Comparison of ENCODE assay signal across 8 cellular contexts in genomic region chr19:48588670-48589399, GRCh38. TPM values are rescaled to one million over a fixed set of nuclear protein-coding genes. Genes with fewer than 3 reads are reported as not detected.
DNase-seq lines count a peak whose midpoint lies in the region; ATAC-seq and TF ChIP-seq lines count a peak whose summit lies in the region.

No MANE protein-coding gene starts in this region.

- CTCF ChIA-PET in activated CD8-positive, alpha-beta T cell treated with anti-CD3 and anti-CD28 coated beads, Interleukin-2, amount 10 ng/mL, durations not matched to agents 7 days and 5 days (lab: Charles Lee), result interaction anchor here (0.5 to 9.6 kb wide), 25 partner anchors 8 to 275 kb away, joined by 3 to 166 read pairs (median 4); partner anchors contain the start of gene SPACA4

- H3K27me3 Mint-ChIP-seq in activated CD8-positive, alpha-beta T cell treated with anti-CD3 and anti-CD28 coated beads, Interleukin-2, amount 10 ng/mL, durations not matched to agents 7 days and 5 days (ENCODE audit: low read depth), result no peaks in the 10 kb centered on the region

- peaks cover 27% of the 10 kb centered on the region for H3K4me1 Mint-ChIP-seq in activated CD8-positive, alpha-beta T cell treated with anti-CD3 and anti-CD28 coated beads, Interleukin-2, amount 10 ng/mL, durations not matched to agents 7 days and 5 days (ENCODE audit: low read depth)

- DNase-seq in NCI-H82 treated with DMSO at 0.1 percent for 48 hours (lab: John Stamatoyannopoulos, UW; ENCODE audit: unreplicated experiment), result peak; percentile 66
- DNase-seq in activated CD8-positive, alpha-beta T cell treated with anti-CD3 and anti-CD28 coated beads, Interleukin-2, amount 10 ng/mL, durations not matched to agents 7 days and 5 days, result peak; percentile 92
- peak; percentile 83 for DNase-seq in effector CD8-positive, alpha-beta T cell (lab: John Stamatoyannopoulos, UW)
- DNase-seq in lung microvascular endothelial cell (ENCODE audit: low read depth in 2 of 2), result peak; percentile 82 to 90
- peak; percentile 68 to 74 (median 70) for DNase-seq in stimulated activated CD4-positive, alpha-beta T cell treated with anti-CD3 and anti-CD28 coated beads, TNF-alpha, amount 100 ng/mL, for 4 hours (ENCODE audit: low read depth in 3 of 3)

- H3K27ac Mint-ChIP-seq in activated CD8-positive, alpha-beta T cell treated with anti-CD3 and anti-CD28 coated beads, Interleukin-2, amount 10 ng/mL, durations not matched to agents 7 days and 5 days, result peak overlapping the region; percentile 87

- ATAC-seq in HG03196 (IDR thresholded peaks at IDR 0.05; ENCODE audit: unreplicated experiment), result peak; percentile 43
- peak; percentile 94 for ATAC-seq in activated CD8-positive, alpha-beta T cell treated with anti-CD3 and anti-CD28 coated beads, Interleukin-2, amount 10 ng/mL, durations not matched to agents 7 days and 5 days
- no peak for ATAC-seq in GM21526 (IDR thresholded peaks at IDR 0.05; ENCODE audit: low FRiP score, unreplicated experiment)

- H3K4me3 Mint-ChIP-seq in activated CD8-positive, alpha-beta T cell treated with anti-CD3 and anti-CD28 coated beads, Interleukin-2, amount 10 ng/mL, durations not matched to agents 7 days and 5 days, result peak overlapping the region; percentile 77

- H3K27ac ChIP-seq in C4-2B, result no peak overlapping the region

- no peaks in the 10 kb centered on the region for H3K36me3 Mint-ChIP-seq in activated CD8-positive, alpha-beta T cell treated with anti-CD3 and anti-CD28 coated beads, Interleukin-2, amount 10 ng/mL, durations not matched to agents 7 days and 5 days (ENCODE audit: low read depth)

- TF ChIP-seq CTCF in C4-2B (conservative IDR thresholded peaks at IDR 0.05), result peak; percentile 82

- POLR2A ChIA-PET in activated CD8-positive, alpha-beta T cell treated with anti-CD3 and anti-CD28 coated beads, Interleukin-2, amount 10 ng/mL, durations not matched to agents 7 days and 5 days (lab: Charles Lee), result interaction anchor here (0.6 to 0.8 kb wide), 2 partner anchors 20 to 30 kb away, joined by 3 read pairs; partner anchors contain the start of genes RPL18 and SPHK2

- no peaks in the 10 kb centered on the region for H3K9me3 Mint-ChIP-seq in activated CD8-positive, alpha-beta T cell treated with anti-CD3 and anti-CD28 coated beads, Interleukin-2, amount 10 ng/mL, durations not matched to agents 7 days and 5 days (ENCODE audit: insufficient read depth)

RNA-seq across cellular contexts. Expression of gene SPACA4, which starts 17.7 kb away (rescaled TPM):
- not detected for total RNA-seq in activated CD8-positive, alpha-beta T cell treated with anti-CD3 and anti-CD28 coated beads, Interleukin-2, amount 10 ng/mL, durations not matched to agents 7 days and 5 days
- total RNA-seq in lung microvascular endothelial cell, result not detected in 2 replicates

RNA-seq across cellular contexts. Expression of gene FAM83E, which starts 26.0 kb away (rescaled TPM):
- 1 to 10 TPM; 1.7 to 2.3 TPM for total RNA-seq in activated CD8-positive, alpha-beta T cell treated with anti-CD3 and anti-CD28 coated beads, Interleukin-2, amount 10 ng/mL, durations not matched to agents 7 days and 5 days
- 0.40 and 0.65 TPM in 2 replicates for total RNA-seq in lung microvascular endothelial cell

RNA-seq across cellular contexts. Expression of gene RPL18, which starts 30.1 kb away (rescaled TPM):
- 1,000 to 10,000 TPM; 1,371 to 1,433 TPM for total RNA-seq in activated CD8-positive, alpha-beta T cell treated with anti-CD3 and anti-CD28 coated beads, Interleukin-2, amount 10 ng/mL, durations not matched to agents 7 days and 5 days
- total RNA-seq in lung microvascular endothelial cell, result 2,223 and 2,324 TPM in 2 replicates

RNA-seq across cellular contexts. Expression of gene SPHK2, which starts 30.5 kb away (rescaled TPM):
- total RNA-seq in activated CD8-positive, alpha-beta T cell treated with anti-CD3 and anti-CD28 coated beads, Interleukin-2, amount 10 ng/mL, durations not matched to agents 7 days and 5 days, result 10 to 100 TPM; 33.0 to 33.1 TPM
- 5.4 and 6.3 TPM in 2 replicates for total RNA-seq in lung microvascular endothelial cell

RNA-seq across cellular contexts. Expression of gene SULT2B1, which starts 36.9 kb away (rescaled TPM):
- not detected for total RNA-seq in activated CD8-positive, alpha-beta T cell treated with anti-CD3 and anti-CD28 coated beads, Interleukin-2, amount 10 ng/mL, durations not matched to agents 7 days and 5 days
- not detected in 2 replicates for total RNA-seq in lung microvascular endothelial cell
